Comparison of ENCODE assay signal across 1 cellular context in genomic region chr4:73439991-73440390, GRCh38.
TF ChIP-seq lines count a peak whose summit lies in the region.

No MANE protein-coding gene starts in this region.

TF ChIP-seq in HepG2, 621 proteins besides CTCF, POLR2A, EP300 and RAD21:
- TF ChIP-seq ADNP (CRISPR knock-in tag; IDR thresholded peaks at IDR 0.05) (no peak), IRF2 (CRISPR knock-in tag; IDR thresholded peaks at IDR 0.05) (no peak), POLR2AphosphoS5 (IDR thresholded peaks at IDR 0.05; ENCODE audit: low read depth, low read length) (peak; percentile 6; the same call in 1 of the 2 replicates), ZNF672 (CRISPR knock-in tag; IDR thresholded peaks at IDR 0.05) (0 out of 2 replicates have a peak, but pooled peaks have one; percentile 10), ZBTB10 (CRISPR knock-in tag; IDR thresholded peaks at IDR 0.05; ENCODE audit: borderline replicate concordance) (no peak), MBD4 (IDR thresholded peaks at IDR 0.05; ENCODE audit: borderline replicate concordance, low read length) (peak; percentile 68; the same call in 1 of the 2 replicates), ZNF768 (CRISPR knock-in tag; IDR thresholded peaks at IDR 0.05) (no peak), MLLT10 (CRISPR knock-in tag; IDR thresholded peaks at IDR 0.05) (peak; percentile 65; the same call in 1 of the 2 replicates), HOXA5 (CRISPR knock-in tag; IDR thresholded peaks at IDR 0.05) (no peak), SAP130 (CRISPR knock-in tag; IDR thresholded peaks at IDR 0.05; ENCODE audit: low read depth) (peak; percentile 40), ZBTB4 (CRISPR knock-in tag; IDR thresholded peaks at IDR 0.05; ENCODE audit: borderline replicate concordance) (no peak), AKAP8 (CRISPR knock-in tag; IDR thresholded peaks at IDR 0.05) (no peak), ZXDC (CRISPR knock-in tag; IDR thresholded peaks at IDR 0.05) (no peak), SRSF4 (IDR thresholded peaks at IDR 0.05; ENCODE audit: low read depth, low read length, poor library complexity, severe bottlenecking) (no peak), PAF1 (CRISPR knock-in tag; IDR thresholded peaks at IDR 0.05) (peak; percentile 80; the same call in 1 of the 2 replicates), SIN3A (IDR thresholded peaks at IDR 0.05; ENCODE audit: borderline replicate concordance, low read depth, low read length) (0 out of 2 replicates have a peak, but pooled peaks have one; percentile 30), ZUFSP (CRISPR knock-in tag; IDR thresholded peaks at IDR 0.05; ENCODE audit: borderline replicate concordance) (no peak), REST (IDR thresholded peaks at IDR 0.05; ENCODE audit: borderline replicate concordance in 1 of 2, low read depth in 1 of 2, low read length in 2 of 2) (peak in 1 of 2 experiments; percentile 30; a peak in 1 of 4 replicates), ETV5 (CRISPR knock-in tag; IDR thresholded peaks at IDR 0.05; ENCODE audit: borderline replicate concordance) (no peak), MNT (IDR thresholded peaks at IDR 0.05) (peak; percentile 24; the same call in 1 of the 2 replicates)
